ENCODE assay signal across 8 cellular contexts in the genomic region with DNA sequence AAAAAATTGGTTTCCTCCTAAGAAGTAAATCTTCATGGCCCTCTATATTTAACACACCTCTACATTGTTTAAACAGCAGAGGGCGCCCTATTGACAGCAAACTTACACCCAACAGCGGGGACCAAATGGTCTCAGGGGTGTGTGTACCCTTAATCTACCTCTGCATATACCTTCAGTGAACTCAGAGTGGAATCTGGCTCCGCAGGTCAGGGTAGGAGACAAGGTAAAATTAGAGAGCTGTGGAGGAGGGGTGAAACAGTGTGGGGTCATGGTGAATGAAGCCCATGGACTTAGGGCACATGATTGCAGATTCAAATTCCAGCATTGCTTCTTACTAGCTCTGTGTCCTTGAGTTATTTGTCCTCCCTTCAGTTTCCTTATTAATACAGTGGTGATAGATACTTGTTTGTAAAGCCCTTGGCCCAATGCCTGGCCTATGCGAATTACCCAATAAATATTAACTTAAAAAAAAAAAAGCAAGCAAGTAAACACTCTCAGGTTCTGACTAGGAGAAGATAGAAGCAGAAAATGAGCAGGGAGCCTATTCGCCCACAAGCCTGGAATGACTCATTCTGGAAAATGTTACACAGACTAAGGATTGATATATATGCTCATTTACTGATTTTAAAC.
DNase-seq lines count a peak whose midpoint lies in the region; ATAC-seq, FAIRE-seq and TF ChIP-seq lines count a peak whose summit lies in the region.

No MANE protein-coding gene starts in this region.

- H3K4me2 ChIP-seq in A549 = no peak overlapping the region

- intact Hi-C loops in activated T-helper 2 cell treated with anti-CD3 and anti-CD28 coated beads, Interferon-gamma antibody, Interleukin-2, Interleukin-4, amounts not matched to agents 10 μg/mL and 5 μg/mL and 100 μg/mL, durations not matched to agents 14 hours and 24 hours and 36 hours (cut with micrococcal nuclease) = no loop called here

- no peaks in the 10 kb centered on the region for H3K27me3 Mint-ChIP-seq in activated T-helper 2 cell treated with anti-CD3 and anti-CD28 coated beads, Interferon-gamma antibody, Interleukin-2, Interleukin-4, amounts not matched to agents 10 μg/mL and 5 μg/mL and 100 μg/mL, durations not matched to agents 14 hours and 24 hours and 36 hours (ENCODE audit: low read depth)

- H3K4me3 Mint-ChIP-seq in activated T-helper 2 cell treated with anti-CD3 and anti-CD28 coated beads, Interferon-gamma antibody, Interleukin-2, Interleukin-4, amounts not matched to agents 10 μg/mL and 5 μg/mL and 100 μg/mL, durations not matched to agents 14 hours and 24 hours and 36 hours (ENCODE audit: low read depth) = no peak overlapping the region

- CTCF ChIA-PET in A549 (lab: Yijun Ruan, JAX) = interaction anchor here (0.6 to 2.3 kb wide), 8 partner anchors 16 to 849 kb away, joined by 3 to 7 read pairs (median 3); no protein-coding TSS in a partner anchor

- ATAC-seq in A549 = peak; percentile 72 to 82; a peak in 3 of 6 replicates
- no peak for ATAC-seq in GM21619 (IDR thresholded peaks at IDR 0.05; ENCODE audit: unreplicated experiment)

- peak; percentile 44 to 56 for TF ChIP-seq RAD21 in A549 (conservative IDR thresholded peaks at IDR 0.05 in 1 of 2, IDR thresholded peaks at IDR 0.05 in 1 of 2)

- TF ChIP-seq CTCF in A549 (IDR thresholded peaks at IDR 0.05) (peak; percentile 62), GM12873 (IDR thresholded peaks at IDR 0.05; ENCODE audit: insufficient read depth, low read depth, low read length, missing control alignments) (peak; percentile 57), astrocyte of the spinal cord (IDR thresholded peaks at IDR 0.05; ENCODE audit: low read depth, low read length) (peak; percentile 25)

- H3K4me1 Mint-ChIP-seq in activated T-helper 2 cell treated with anti-CD3 and anti-CD28 coated beads, Interferon-gamma antibody, Interleukin-2, Interleukin-4, amounts not matched to agents 10 μg/mL and 5 μg/mL and 100 μg/mL, durations not matched to agents 14 hours and 24 hours and 36 hours (ENCODE audit: low read depth) = no peaks in the 10 kb centered on the region

- no peak for TF ChIP-seq EP300 in A549 (IDR thresholded peaks at IDR 0.05)

- H3K27ac ChIP-seq in A549 = no peak overlapping the region

- POLR2A ChIA-PET in A549 (lab: Yijun Ruan, JAX) = no interaction called here

- H3K9me3 ChIP-seq in A549 = no peaks in the 10 kb centered on the region

- in situ Hi-C loops in astrocyte of the spinal cord (cut with HindIII; ENCODE audit: low sequenced_read_pairs) = no loop called here

- H3K4me3 ChIP-seq in A549 (no peak overlapping the region), astrocyte of the spinal cord (ENCODE audit: low read depth, low read length) (no peak overlapping the region)

- TF ChIP-seq POLR2A in A549 (IDR thresholded peaks at IDR 0.05; ENCODE audit: low read length) = no peak

- no peaks in the 10 kb centered on the region for H3K9me3 Mint-ChIP-seq in activated T-helper 2 cell treated with anti-CD3 and anti-CD28 coated beads, Interferon-gamma antibody, Interleukin-2, Interleukin-4, amounts not matched to agents 10 μg/mL and 5 μg/mL and 100 μg/mL, durations not matched to agents 14 hours and 24 hours and 36 hours

- DNase-seq in A549 (ENCODE audit: low read depth in 1 of 2, low spot score in 1 of 2) (peak; percentile 20 to 38), NCI-H1694 (lab: John Stamatoyannopoulos, UW) (peak; percentile 38), astrocyte of the spinal cord (ENCODE audit: low read depth, low spot score) (no peak), mucosa of gallbladder (ENCODE audit: low spot score) (peak; percentile 55), UCSD-AML1 (lab: John Stamatoyannopoulos, UW; ENCODE audit: unreplicated experiment) (no peak)
- no peak for DNase-seq in activated T-helper 2 cell treated with anti-CD3 and anti-CD28 coated beads, Interferon-gamma antibody, Interleukin-2, Interleukin-4, amounts not matched to agents 10 μg/mL and 5 μg/mL and 100 μg/mL, durations not matched to agents 14 hours and 24 hours and 36 hours (ENCODE audit: low spot score)

- no peaks in the 10 kb centered on the region for H3K36me3 Mint-ChIP-seq in activated T-helper 2 cell treated with anti-CD3 and anti-CD28 coated beads, Interferon-gamma antibody, Interleukin-2, Interleukin-4, amounts not matched to agents 10 μg/mL and 5 μg/mL and 100 μg/mL, durations not matched to agents 14 hours and 24 hours and 36 hours (ENCODE audit: low read depth)

- no peak for FAIRE-seq in A549 (lab: Jason Lieb, UNC)

- no peaks in the 10 kb centered on the region for H3K4me1 ChIP-seq in A549

- WGBS in A549 (ENCODE audit: missing lambda C conversion rate) = 9% methylated on average over 5 of the region's 5 CpGs

- no peak overlapping the region for H3K27ac Mint-ChIP-seq in activated T-helper 2 cell treated with anti-CD3 and anti-CD28 coated beads, Interferon-gamma antibody, Interleukin-2, Interleukin-4, amounts not matched to agents 10 μg/mL and 5 μg/mL and 100 μg/mL, durations not matched to agents 14 hours and 24 hours and 36 hours

TF ChIP-seq in A549, 52 proteins besides CTCF, POLR2A, EP300 and RAD21:
- no peak for TF ChIP-seq EHF (CRISPR knock-in tag; IDR thresholded peaks at IDR 0.05)
- TF ChIP-seq SMC3 (IDR thresholded peaks at IDR 0.05) = peak; percentile 43; the same call in 1 of the 3 replicates

Comparison
In these comparisons a context has a peak if more than half of its experiments do, and no peak if none do; other contexts are left out.
1. DNase-seq: peak in A549 (2 of 2), NCI-H1694 (single experiment) and mucosa of gallbladder (single experiment); none in astrocyte of the spinal cord (single experiment), UCSD-AML1 (single experiment) and activated T-helper 2 cell treated with anti-CD3 and anti-CD28 coated beads, Interferon-gamma antibody, Interleukin-2, Interleukin-4, amounts not matched to agents 10 μg/mL and 5 μg/mL and 100 μg/mL, durations not matched to agents 14 hours and 24 hours and 36 hours (single experiment).
2. Peak in every context shown above with its lines, with median percentiles within 50 percentile points of each other: CTCF ChIP-seq.